In the genomic region with DNA sequence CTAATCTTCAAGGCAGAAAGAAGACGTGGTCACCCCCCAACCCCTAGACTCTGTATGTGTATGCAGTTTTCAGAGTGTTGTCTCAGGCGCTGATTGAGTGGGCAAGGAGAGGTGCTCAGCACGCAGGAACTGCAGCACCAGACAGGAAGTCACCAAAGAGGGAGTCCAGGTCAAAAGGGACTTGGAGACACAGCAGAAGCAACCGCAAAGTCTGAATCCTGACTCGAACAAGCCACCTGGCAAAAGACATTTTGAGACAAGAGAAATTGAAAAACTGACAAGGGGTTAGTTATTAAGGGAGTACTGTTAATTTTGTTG, we compare ENCODE assay signal across 1 cellular context.
TF ChIP-seq lines count a peak whose summit lies in the region.

No MANE protein-coding gene starts in this region.

TF ChIP-seq in K562, 482 proteins besides CTCF, POLR2A, EP300 and RAD21 (continued from another document):
- TF ChIP-seq, protein P1, sequence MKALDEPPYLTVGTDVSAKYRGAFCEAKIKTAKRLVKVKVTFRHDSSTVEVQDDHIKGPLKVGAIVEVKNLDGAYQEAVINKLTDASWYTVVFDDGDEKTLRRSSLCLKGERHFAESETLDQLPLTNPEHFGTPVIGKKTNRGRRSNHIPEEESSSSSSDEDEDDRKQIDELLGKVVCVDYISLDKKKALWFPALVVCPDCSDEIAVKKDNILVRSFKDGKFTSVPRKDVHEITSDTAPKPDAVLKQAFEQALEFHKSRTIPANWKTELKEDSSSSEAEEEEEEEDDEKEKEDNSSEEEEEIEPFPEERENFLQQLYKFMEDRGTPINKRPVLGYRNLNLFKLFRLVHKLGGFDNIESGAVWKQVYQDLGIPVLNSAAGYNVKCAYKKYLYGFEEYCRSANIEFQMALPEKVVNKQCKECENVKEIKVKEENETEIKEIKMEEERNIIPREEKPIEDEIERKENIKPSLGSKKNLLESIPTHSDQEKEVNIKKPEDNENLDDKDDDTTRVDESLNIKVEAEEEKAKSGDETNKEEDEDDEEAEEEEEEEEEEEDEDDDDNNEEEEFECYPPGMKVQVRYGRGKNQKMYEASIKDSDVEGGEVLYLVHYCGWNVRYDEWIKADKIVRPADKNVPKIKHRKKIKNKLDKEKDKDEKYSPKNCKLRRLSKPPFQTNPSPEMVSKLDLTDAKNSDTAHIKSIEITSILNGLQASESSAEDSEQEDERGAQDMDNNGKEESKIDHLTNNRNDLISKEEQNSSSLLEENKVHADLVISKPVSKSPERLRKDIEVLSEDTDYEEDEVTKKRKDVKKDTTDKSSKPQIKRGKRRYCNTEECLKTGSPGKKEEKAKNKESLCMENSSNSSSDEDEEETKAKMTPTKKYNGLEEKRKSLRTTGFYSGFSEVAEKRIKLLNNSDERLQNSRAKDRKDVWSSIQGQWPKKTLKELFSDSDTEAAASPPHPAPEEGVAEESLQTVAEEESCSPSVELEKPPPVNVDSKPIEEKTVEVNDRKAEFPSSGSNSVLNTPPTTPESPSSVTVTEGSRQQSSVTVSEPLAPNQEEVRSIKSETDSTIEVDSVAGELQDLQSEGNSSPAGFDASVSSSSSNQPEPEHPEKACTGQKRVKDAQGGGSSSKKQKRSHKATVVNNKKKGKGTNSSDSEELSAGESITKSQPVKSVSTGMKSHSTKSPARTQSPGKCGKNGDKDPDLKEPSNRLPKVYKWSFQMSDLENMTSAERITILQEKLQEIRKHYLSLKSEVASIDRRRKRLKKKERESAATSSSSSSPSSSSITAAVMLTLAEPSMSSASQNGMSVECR (CRISPR knock-in tag; IDR thresholded peaks at IDR 0.05), result no peak
- TF ChIP-seq, protein P2, sequence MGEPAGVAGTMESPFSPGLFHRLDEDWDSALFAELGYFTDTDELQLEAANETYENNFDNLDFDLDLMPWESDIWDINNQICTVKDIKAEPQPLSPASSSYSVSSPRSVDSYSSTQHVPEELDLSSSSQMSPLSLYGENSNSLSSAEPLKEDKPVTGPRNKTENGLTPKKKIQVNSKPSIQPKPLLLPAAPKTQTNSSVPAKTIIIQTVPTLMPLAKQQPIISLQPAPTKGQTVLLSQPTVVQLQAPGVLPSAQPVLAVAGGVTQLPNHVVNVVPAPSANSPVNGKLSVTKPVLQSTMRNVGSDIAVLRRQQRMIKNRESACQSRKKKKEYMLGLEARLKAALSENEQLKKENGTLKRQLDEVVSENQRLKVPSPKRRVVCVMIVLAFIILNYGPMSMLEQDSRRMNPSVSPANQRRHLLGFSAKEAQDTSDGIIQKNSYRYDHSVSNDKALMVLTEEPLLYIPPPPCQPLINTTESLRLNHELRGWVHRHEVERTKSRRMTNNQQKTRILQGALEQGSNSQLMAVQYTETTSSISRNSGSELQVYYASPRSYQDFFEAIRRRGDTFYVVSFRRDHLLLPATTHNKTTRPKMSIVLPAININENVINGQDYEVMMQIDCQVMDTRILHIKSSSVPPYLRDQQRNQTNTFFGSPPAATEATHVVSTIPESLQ (CRISPR knock-in tag; IDR thresholded peaks at IDR 0.05), result no peak
- TF ChIP-seq RFX7 (CRISPR knock-in tag; IDR thresholded peaks at IDR 0.05) (no peak), DACH1 (IDR thresholded peaks at IDR 0.05; ENCODE audit: partially characterized antibody) (no peak), PYGO2 (tag; IDR thresholded peaks at IDR 0.05) (no peak), ASH1L (IDR thresholded peaks at IDR 0.05; ENCODE audit: borderline replicate concordance, low read depth, partially characterized antibody) (no peak), NFE2 (IDR thresholded peaks at IDR 0.05; ENCODE audit: low read depth) (no peak), RERE (CRISPR knock-in tag; IDR thresholded peaks at IDR 0.05; ENCODE audit: borderline replicate concordance) (no peak), MXI1 (IDR thresholded peaks at IDR 0.05; ENCODE audit: low read depth, low read length) (no peak)
